Comparison of ENCODE assay signal across 10 cellular contexts in the genomic region with DNA sequence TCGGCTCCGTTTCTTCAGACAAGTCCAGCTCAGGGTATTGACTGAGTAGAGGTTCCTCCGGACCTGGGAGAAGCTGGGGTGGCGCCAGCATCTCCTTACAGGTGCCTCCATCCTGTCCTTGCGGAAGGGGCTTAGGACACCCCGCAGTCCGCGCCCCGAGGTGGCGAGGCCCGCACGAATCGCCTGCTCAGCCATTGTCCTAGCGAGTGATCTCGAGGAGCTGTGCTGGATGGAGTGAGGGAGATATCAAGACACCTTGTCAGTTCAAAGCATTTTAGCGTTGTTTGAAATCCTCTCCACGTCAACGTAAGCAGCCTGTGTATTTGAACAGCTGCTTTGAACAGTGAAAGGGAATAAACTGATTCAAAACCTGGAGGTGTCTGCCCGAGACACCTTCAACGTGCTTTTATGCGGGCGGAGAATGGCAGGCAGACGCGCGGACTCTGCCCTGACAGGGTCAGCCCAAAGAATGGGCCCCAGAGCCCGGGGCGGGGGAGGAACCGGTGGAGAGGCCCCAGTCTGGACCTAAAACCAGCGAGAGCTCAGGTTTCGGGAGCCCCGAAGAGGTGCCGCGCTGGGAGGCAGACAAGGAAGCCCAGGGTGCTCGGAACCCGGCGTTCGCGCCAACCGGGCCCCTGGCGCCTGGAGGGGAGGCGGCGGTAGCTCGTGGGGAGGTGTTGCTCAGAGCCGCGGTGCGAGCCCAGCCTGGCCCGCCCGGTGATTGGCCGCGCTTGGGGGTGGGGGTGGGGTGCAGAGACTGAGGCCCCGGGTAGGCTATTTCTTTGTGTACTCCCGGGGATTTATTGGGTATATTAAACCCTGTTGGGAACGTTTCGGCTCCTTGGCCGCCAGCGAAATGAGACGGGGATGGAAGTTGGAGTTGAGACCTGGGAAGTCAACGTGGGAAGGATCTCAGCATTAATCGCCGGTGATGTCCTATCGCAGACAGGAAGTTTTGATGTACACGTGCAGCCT. TPM values are rescaled to one million over a fixed set of nuclear protein-coding genes. Genes with fewer than 3 reads are reported as not detected.
DNase-seq lines count a peak whose midpoint lies in the region; ATAC-seq, FAIRE-seq and TF ChIP-seq lines count a peak whose summit lies in the region.
"Had no signal": no experiment of that assay in that cellular context is flagged by ENCODE, and none has a peak within 500 bp of the region (broad histone marks: within the 10 kb centered on the region; RNA-seq: fewer than 3 reads in every experiment).

No MANE protein-coding gene starts in this region.

- no peak overlapping the region for H3K27ac Mint-ChIP-seq in activated CD8-positive, alpha-beta T cell treated with anti-CD3 and anti-CD28 coated beads for 36 hours

- no peaks in the 10 kb centered on the region for H3K9me3 ChIP-seq in GM23248 (ENCODE audit: low read depth)
- no peaks in the 10 kb centered on the region for H3K9me3 ChIP-seq in keratinocyte (ENCODE audit: control insufficient read depth, low read depth, low read length)

- CTCF ChIA-PET in activated CD8-positive, alpha-beta T cell treated with anti-CD3 and anti-CD28 coated beads for 36 hours (lab: Charles Lee) = interaction anchor here (0.9 to 2.0 kb wide), 4 partner anchors 12 to 1334 kb away, joined by 3 to 6 read pairs (median 4); no protein-coding TSS in a partner anchor
- CTCF ChIA-PET in HEK293T (lab: Yijun Ruan, JAX) = no interaction called here

- H3K9me2 ChIP-seq in GM23248 (ENCODE audit: insufficient read depth) = no peaks in the 10 kb centered on the region

- peaks cover 44% of the 10 kb centered on the region for H3K4me1 Mint-ChIP-seq in activated CD8-positive, alpha-beta T cell treated with anti-CD3 and anti-CD28 coated beads for 36 hours (ENCODE audit: low read depth)

- no peaks in the 10 kb centered on the region for H4K20me1 ChIP-seq in GM23248 (ENCODE audit: insufficient read depth)
- peaks cover 3% of the 10 kb centered on the region for H4K20me1 ChIP-seq in keratinocyte (ENCODE audit: control insufficient read depth, extremely low read depth, insufficient read depth, low read length)

- no peak overlapping the region for H3K4me2 ChIP-seq in GM23248 (ENCODE audit: unreplicated experiment)
- peak overlapping the region; percentile 69 for H3K4me2 ChIP-seq in keratinocyte (ENCODE audit: control insufficient read depth, extremely low read depth, insufficient read depth, low read depth, low read length)

- no peaks in the 10 kb centered on the region for H3K79me2 ChIP-seq in GM23248 (ENCODE audit: insufficient read depth)
- no peaks in the 10 kb centered on the region for H3K79me2 ChIP-seq in keratinocyte (ENCODE audit: control insufficient read depth, insufficient read depth, low read length)

- peak overlapping the region; percentile 15; the same call in 1 of the 2 replicates for H3K4me3 ChIP-seq in GM23248
- H3K4me3 ChIP-seq in keratinocyte (ENCODE audit: control insufficient read depth in 2 of 3, extremely low read depth in 1 of 3, insufficient read depth in 2 of 3, low read depth in 1 of 3, low read length in 3 of 3) = peak overlapping the region in 1 of 3 experiments; percentile 17

- no peaks in the 10 kb centered on the region for H3K9me1 ChIP-seq in keratinocyte (ENCODE audit: control insufficient read depth, extremely low read depth, insufficient read depth, low read length)

- intact Hi-C loops in activated CD8-positive, alpha-beta T cell treated with anti-CD3 and anti-CD28 coated beads for 36 hours (cut with micrococcal nuclease) = loop anchor here (5.0 kb wide), 1 partner anchor 781 kb away; no protein-coding TSS in a partner anchor

- 0 out of 2 replicates have a peak overlapping the region, but pooled peaks have one; percentile 87 for H3K27ac ChIP-seq in 22Rv1
- H3K27ac ChIP-seq in GM23248 = no peak overlapping the region
- H3K27ac ChIP-seq in keratinocyte (ENCODE audit: control insufficient read depth, insufficient read depth, low read length) = no peak overlapping the region
- H3K27ac ChIP-seq: skin epidermis had no signal

- peak overlapping the region; percentile 32 for H3K4me3 Mint-ChIP-seq in activated CD8-positive, alpha-beta T cell treated with anti-CD3 and anti-CD28 coated beads for 36 hours

- dilution Hi-C loops in keratinocyte (cut with MboI; ENCODE audit: extremely low pct_ligation_motif_present, low sequenced_read_pairs) = no loop called here

- TF ChIP-seq CTCF in 22Rv1 (IDR thresholded peaks at IDR 0.05) (no peak), keratinocyte (optimal IDR thresholded peaks at IDR 0.05 in 1 of 3, IDR thresholded peaks at IDR 0.05 in 1 of 3, conservative IDR thresholded peaks at IDR 0.05 in 1 of 3; ENCODE audit: extremely low read depth in 1 of 3, insufficient read depth in 2 of 3, low read length in 3 of 3) (no peak)
- TF ChIP-seq CTCF in activated CD8-positive, alpha-beta T cell treated with anti-CD3 and anti-CD28 coated beads for 36 hours (IDR thresholded peaks at IDR 0.05) = no peak

- WGBS in GM23248 (ENCODE audit: low coverage in 1 of 2, low lambda C conversion rate in 2 of 2, missing lambda C conversion rate in 2 of 2), 2 experiments = 11 to 12% methylated on average over 58 to 62 of the region's 62 CpGs

- H3K4me1 ChIP-seq in GM23248 (ENCODE audit: insufficient read depth) (0 out of 2 replicates have a peak, but pooled peaks cover 5% of the 10 kb centered on the region), keratinocyte (ENCODE audit: control insufficient read depth, extremely low read depth, insufficient read depth, low read length) (peaks cover 15% of the 10 kb centered on the region)

- no peaks in the 10 kb centered on the region for H3K9me3 Mint-ChIP-seq in activated CD8-positive, alpha-beta T cell treated with anti-CD3 and anti-CD28 coated beads for 36 hours

- POLR2A ChIA-PET in activated CD8-positive, alpha-beta T cell treated with anti-CD3 and anti-CD28 coated beads for 36 hours (lab: Charles Lee) = interaction anchor here (1.4 kb wide), 1 partner anchor 12 kb away, joined by 3 read pairs; no protein-coding TSS in a partner anchor
- POLR2A ChIA-PET in HEK293T (lab: Yijun Ruan, JAX) = interaction anchor here (1.5 kb wide), 1 partner anchor 8 kb away, joined by 4 read pairs; no protein-coding TSS in a partner anchor

- H3K36me3 Mint-ChIP-seq in activated CD8-positive, alpha-beta T cell treated with anti-CD3 and anti-CD28 coated beads for 36 hours (ENCODE audit: low read depth) = peaks cover 3% of the 10 kb centered on the region

- H3F3A ChIP-seq in GM23248 (ENCODE audit: insufficient read depth) = 0 out of 2 replicates have a peak, but pooled peaks cover 3% of the 10 kb centered on the region

- ATAC-seq in activated CD8-positive, alpha-beta T cell treated with anti-CD3 and anti-CD28 coated beads for 36 hours = no peak

- H3K36me3 ChIP-seq in GM23248 (ENCODE audit: low read depth) = no peaks in the 10 kb centered on the region
- H3K36me3 ChIP-seq in keratinocyte (ENCODE audit: control insufficient read depth in 2 of 2, extremely low read depth in 1 of 2, insufficient read depth in 2 of 2, low read length in 2 of 2) = no peaks in the 10 kb centered on the region

- no peak overlapping the region for H3K9ac ChIP-seq in GM23248
- H3K9ac ChIP-seq in keratinocyte (ENCODE audit: control insufficient read depth, extremely low read depth, insufficient read depth, low read length) = no peak overlapping the region

- in situ Hi-C loops in GM23248 (cut with MboI) = loop anchor here (25.0 kb wide), 1 partner anchor 1344 kb away; no protein-coding TSS in a partner anchor

- peaks cover 66% of the 10 kb centered on the region for H3K27me3 ChIP-seq in GM23248 (replicated peaks; ENCODE audit: insufficient read depth)
- H3K27me3 ChIP-seq in keratinocyte (ENCODE audit: control insufficient read depth, extremely low read depth, insufficient read depth, low read length) = peaks cover 93% of the 10 kb centered on the region

- no peak for DNase-seq in GM23248
- no peak for DNase-seq in activated CD8-positive, alpha-beta T cell treated with anti-CD3 and anti-CD28 coated beads for 36 hours
- DNase-seq in keratinocyte (ENCODE audit: low read depth, low spot score) = no peak
- DNase-seq in GOT3 (lab: John Stamatoyannopoulos, UW) = no peak
- no peak for DNase-seq in SKM-1 treated with dmso at 0.1 percent for 144 hours (lab: John Stamatoyannopoulos, UW; ENCODE audit: unreplicated experiment)
- DNase-seq in HEK293T (ENCODE audit: extremely low spot score) = no peak
- no peak for DNase-seq in OCI-M2 (lab: John Stamatoyannopoulos, UW; ENCODE audit: unreplicated experiment)
- DNase-seq: NCI-H1048 had no signal

- H2AFZ ChIP-seq in GM23248 = no peak overlapping the region
- H2AFZ ChIP-seq in keratinocyte (ENCODE audit: control insufficient read depth, low read length) = no peak overlapping the region

- H3K27me3 Mint-ChIP-seq in activated CD8-positive, alpha-beta T cell treated with anti-CD3 and anti-CD28 coated beads for 36 hours = peaks cover 78% of the 10 kb centered on the region

- FAIRE-seq in keratinocyte (lab: Jason Lieb, UNC) = no peak

TF ChIP-seq in HEK293T, 16 proteins besides CTCF, POLR2A, EP300 and RAD21:
- no peak for TF ChIP-seq L3MBTL2 (conservative IDR thresholded peaks at IDR 0.05)

RNA-seq across cellular contexts. Expression of a gene that starts 3.0 kb away (rescaled TPM):
- total RNA-seq in GM23248 (2014; rRNA removed; shearing (Covaris generic)) = not detected in 2 replicates
- 0.05 TPM in 1 of 2 replicates, not detected in the other for polyA plus RNA-seq in GM23248 (2016; fragmentation: Nextera tagmentation; extraction: Ambion mirVana)
- not detected for total RNA-seq in activated CD8-positive, alpha-beta T cell treated with anti-CD3 and anti-CD28 coated beads for 36 hours
- not detected in 3 replicates for polyA plus RNA-seq in keratinocyte
- not detected for polyA plus RNA-seq in keratinocyte (2011; ENCODE audit: low read depth)
- polyA plus RNA-seq in keratinocyte (2011; cell fraction: cytosol; rRNA removed) = not detected in 2 replicates
- polyA plus RNA-seq in keratinocyte (2011; cell fraction: nucleus; rRNA removed) = 0.03 TPM in 1 of 2 replicates, not detected in the other
- not detected in 2 replicates for polyA plus RNA-seq in keratinocyte (2012; ENCODE audit: low replicate concordance)
- not detected in 3 replicates for polyA minus RNA-seq in keratinocyte
- not detected for polyA minus RNA-seq in keratinocyte (2011; cell fraction: cytosol; rRNA and poly(A)+ RNA removed)
- not detected in 2 replicates for polyA minus RNA-seq in keratinocyte (2011; cell fraction: nucleus; rRNA and poly(A)+ RNA removed)
